In genomic region chr19:18762125-18763023, GRCh38 we compare ENCODE assay signal across 9 cellular contexts. TPM values are rescaled to one million over a fixed set of nuclear protein-coding genes. Genes with fewer than 3 reads are reported as not detected.
DNase-seq lines count a peak whose midpoint lies in the region; ATAC-seq and TF ChIP-seq lines count a peak whose summit lies in the region.
"Had no signal": no experiment of that assay in that cellular context is flagged by ENCODE, and none has a peak within 500 bp of the region (broad histone marks: within the 10 kb centered on the region; RNA-seq: fewer than 3 reads in every experiment).

No MANE protein-coding gene starts in this region.

- no peaks in the 10 kb centered on the region for H3K27me3 Mint-ChIP-seq in progenitor cell of endocrine pancreas

- H3K27ac ChIP-seq in HEK293 (ENCODE audit: extremely low read depth, low read depth, low read length) (peak overlapping the region; percentile 24; the same call in 1 of the 2 replicates), RWPE1 (peak overlapping the region; percentile 95)

- H3K9me3 Mint-ChIP-seq in progenitor cell of endocrine pancreas (ENCODE audit: low read depth), result no peaks in the 10 kb centered on the region

- H3K9me3 ChIP-seq in HEK293 (ENCODE audit: control insufficient read depth, insufficient read depth, low read depth, low read length), result no peaks in the 10 kb centered on the region

- CTCF ChIA-PET in HEK293 (lab: Yijun Ruan, JAX), result interaction anchor here (0.5 to 0.6 kb wide), 2 partner anchors 81 to 85 kb away, joined by 3 to 4 read pairs; no protein-coding TSS in a partner anchor
- CTCF ChIA-PET in RWPE1 (lab: Yijun Ruan, JAX), result interaction anchor here (0.6 to 0.7 kb wide), 2 partner anchors 9 to 320 kb away, joined by 3 to 4 read pairs; no protein-coding TSS in a partner anchor

- DNase-seq in RWPE1 (ENCODE audit: low spot score) (peak; percentile 90), Right ventricle myocardium superior (peak; percentile 79), sciatic nerve (ENCODE audit: low spot score) (peak; percentile 80), progenitor cell of endocrine pancreas (ENCODE audit: low spot score, unreplicated experiment) (no peak), middle frontal gyrus (ENCODE audit: extremely low spot score, low spot score) (no peak), KG1 (lab: John Stamatoyannopoulos, UW) (no peak)
- no peak for DNase-seq in stimulated activated CD4-positive, alpha-beta T cell treated with anti-CD3 and anti-CD28 coated beads, Interleukin-4, amount 100 ng/mL, for 1 hour
- DNase-seq: erythroblast had no signal

- H3K4me3 Mint-ChIP-seq in progenitor cell of endocrine pancreas (ENCODE audit: low read depth), result no peak overlapping the region

- ATAC-seq in Right ventricle myocardium superior (ENCODE audit: poor library complexity) (peak; percentile 90), sciatic nerve (peak; percentile 89)

- H3K4me3 ChIP-seq in HEK293 (ENCODE audit: low read depth, low read length), result no peak overlapping the region

- peaks cover 5% of the 10 kb centered on the region; the same call in 1 of the 2 replicates for H3K4me1 ChIP-seq in HEK293 (ENCODE audit: control insufficient read depth, insufficient read depth, low read length)

- POLR2A ChIA-PET in HEK293 (lab: Yijun Ruan, JAX) (interaction anchor here (0.6 to 0.7 kb wide), 3 partner anchors 80 to 173 kb away, joined by 3 to 6 read pairs (median 4); no protein-coding TSS in a partner anchor), RWPE1 (lab: Yijun Ruan, JAX; ENCODE audit: low non-redundant PET) (interaction anchor here (0.5 to 0.6 kb wide), 2 partner anchors 45 to 168 kb away, joined by 3 to 7 read pairs; no protein-coding TSS in a partner anchor)

- intact Hi-C loops in Right ventricle myocardium superior (cut with DNase I), result no loop called here
- intact Hi-C loops in sciatic nerve (cut with DNase I), result no loop called here

- TF ChIP-seq CTCF in HEK293 (tag by site-specific recombination; IDR thresholded peaks at IDR 0.05) (no peak), RWPE1 (conservative IDR thresholded peaks at IDR 0.05; ENCODE audit: low read depth) (no peak), progenitor cell of endocrine pancreas (IDR thresholded peaks at IDR 0.05; ENCODE audit: unreplicated experiment) (no peak)

- H3K27ac Mint-ChIP-seq in progenitor cell of endocrine pancreas, result no peak overlapping the region

- no peaks in the 10 kb centered on the region; a peak in 1 of 3 replicates for H3K36me3 ChIP-seq in HEK293 (ENCODE audit: control insufficient read depth in 2 of 2, insufficient read depth in 1 of 2, low read length in 2 of 2)

- H3K4me1 Mint-ChIP-seq in progenitor cell of endocrine pancreas (ENCODE audit: low read depth), result no peaks in the 10 kb centered on the region

- H3K36me3 Mint-ChIP-seq in progenitor cell of endocrine pancreas (ENCODE audit: insufficient read depth), result peaks cover 3% of the 10 kb centered on the region

TF ChIP-seq in HEK293, 187 proteins besides CTCF, POLR2A, EP300 and RAD21 (continues in another document):
- TF ChIP-seq ZNF549 (tag by site-specific recombination; IDR thresholded peaks at IDR 0.05), result no peak
- no peak for TF ChIP-seq OVOL3 (tag by site-specific recombination; IDR thresholded peaks at IDR 0.05)
- TF ChIP-seq ZNF292 (tag by site-specific recombination; IDR thresholded peaks at IDR 0.05; ENCODE audit: borderline replicate concordance, low read depth), result no peak
- peak; percentile 66 for TF ChIP-seq ZFP69B (tag by site-specific recombination; IDR thresholded peaks at IDR 0.05)
- TF ChIP-seq ZNF600 (tag by site-specific recombination; IDR thresholded peaks at IDR 0.05), result no peak
- no peak for TF ChIP-seq ZNF157 (tag by site-specific recombination; IDR thresholded peaks at IDR 0.05)
- no peak for TF ChIP-seq KLF9 (tag by site-specific recombination; IDR thresholded peaks at IDR 0.05; ENCODE audit: low read depth)
- no peak for TF ChIP-seq ZNF2 (tag by site-specific recombination; IDR thresholded peaks at IDR 0.05)
- TF ChIP-seq ZSCAN5A (tag by site-specific recombination; IDR thresholded peaks at IDR 0.05), result no peak
- TF ChIP-seq ZNF354C (tag by site-specific recombination; IDR thresholded peaks at IDR 0.05; ENCODE audit: borderline replicate concordance, low read depth), result no peak
- TF ChIP-seq ZNF398 (tag by site-specific recombination; IDR thresholded peaks at IDR 0.05), result 0 out of 2 replicates have a peak, but pooled peaks have one; percentile 31
- peak; percentile 32; the same call in 1 of the 2 replicates for TF ChIP-seq KLF1 (tag by site-specific recombination; IDR thresholded peaks at IDR 0.05)
- TF ChIP-seq ZBTB44 (tag by site-specific recombination; IDR thresholded peaks at IDR 0.05), result no peak
- peak; percentile 38; the same call in 1 of the 2 replicates for TF ChIP-seq SP2 (tag by site-specific recombination; IDR thresholded peaks at IDR 0.05)
- TF ChIP-seq ZNF530 (tag by site-specific recombination; IDR thresholded peaks at IDR 0.05; ENCODE audit: low read depth), result no peak
- no peak for TF ChIP-seq KLF10 (tag by site-specific recombination; IDR thresholded peaks at IDR 0.05)
- TF ChIP-seq ZNF239 (tag by site-specific recombination; IDR thresholded peaks at IDR 0.05), result no peak
- TF ChIP-seq GLIS1 (tag by site-specific recombination; IDR thresholded peaks at IDR 0.05), result no peak
- TF ChIP-seq ZNF10 (tag by site-specific recombination; IDR thresholded peaks at IDR 0.05), result no peak
- TF ChIP-seq ZNF18 (tag by site-specific recombination; IDR thresholded peaks at IDR 0.05), result no peak
- TF ChIP-seq ZNF423 (tag by site-specific recombination; IDR thresholded peaks at IDR 0.05), result no peak
- no peak for TF ChIP-seq MYNN (tag by site-specific recombination; IDR thresholded peaks at IDR 0.05; ENCODE audit: borderline replicate concordance)
- TF ChIP-seq ZSCAN4 (tag by site-specific recombination; IDR thresholded peaks at IDR 0.05), result no peak
- TF ChIP-seq ZNF341 (tag by site-specific recombination; IDR thresholded peaks at IDR 0.05; ENCODE audit: low read depth), result no peak

RNA-seq across cellular contexts. Expression of gene COMP, which starts 28.7 kb away (rescaled TPM):
- total RNA-seq in Right ventricle myocardium superior (not detected), sciatic nerve (7.6 TPM), progenitor cell of endocrine pancreas (0.13 and 0.24 TPM in 2 replicates)

Comparison
In these comparisons a context has a peak if more than half of its experiments do, and no peak if none do; other contexts are left out.
1. DNase-seq: peak in RWPE1 (single experiment), Right ventricle myocardium superior (single experiment) and sciatic nerve (single experiment); none in progenitor cell of endocrine pancreas (single experiment), middle frontal gyrus (single experiment), stimulated activated CD4-positive, alpha-beta T cell treated with anti-CD3 and anti-CD28 coated beads, Interleukin-4, amount 100 ng/mL, for 1 hour (single experiment) and KG1 (single experiment).